Comparison of ENCODE assay signal across 1 cellular context in the genomic region with DNA sequence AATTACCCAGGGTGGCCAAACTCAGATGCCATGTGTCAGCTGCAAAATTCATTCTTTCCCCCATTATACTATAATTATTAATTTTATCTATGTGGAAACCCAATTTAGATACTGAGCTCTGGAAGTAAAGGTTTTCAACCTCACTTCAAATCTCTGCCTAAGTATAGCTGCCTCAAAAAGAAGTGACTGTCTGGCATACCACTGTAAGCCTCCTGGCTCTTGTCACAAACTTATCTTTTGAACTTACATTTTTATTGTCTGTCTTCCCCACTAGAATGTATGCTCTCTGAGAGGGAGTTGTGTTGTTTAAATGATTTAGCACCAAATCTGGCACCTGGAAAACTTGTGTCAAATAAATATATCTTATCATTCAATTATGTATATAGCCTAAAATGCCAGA.
TF ChIP-seq lines count a peak whose summit lies in the region.

No MANE protein-coding gene starts in this region.

TF ChIP-seq in SK-N-SH, 30 proteins besides CTCF, POLR2A, EP300 and RAD21 (continued from another document):
- TF ChIP-seq, protein P1, sequence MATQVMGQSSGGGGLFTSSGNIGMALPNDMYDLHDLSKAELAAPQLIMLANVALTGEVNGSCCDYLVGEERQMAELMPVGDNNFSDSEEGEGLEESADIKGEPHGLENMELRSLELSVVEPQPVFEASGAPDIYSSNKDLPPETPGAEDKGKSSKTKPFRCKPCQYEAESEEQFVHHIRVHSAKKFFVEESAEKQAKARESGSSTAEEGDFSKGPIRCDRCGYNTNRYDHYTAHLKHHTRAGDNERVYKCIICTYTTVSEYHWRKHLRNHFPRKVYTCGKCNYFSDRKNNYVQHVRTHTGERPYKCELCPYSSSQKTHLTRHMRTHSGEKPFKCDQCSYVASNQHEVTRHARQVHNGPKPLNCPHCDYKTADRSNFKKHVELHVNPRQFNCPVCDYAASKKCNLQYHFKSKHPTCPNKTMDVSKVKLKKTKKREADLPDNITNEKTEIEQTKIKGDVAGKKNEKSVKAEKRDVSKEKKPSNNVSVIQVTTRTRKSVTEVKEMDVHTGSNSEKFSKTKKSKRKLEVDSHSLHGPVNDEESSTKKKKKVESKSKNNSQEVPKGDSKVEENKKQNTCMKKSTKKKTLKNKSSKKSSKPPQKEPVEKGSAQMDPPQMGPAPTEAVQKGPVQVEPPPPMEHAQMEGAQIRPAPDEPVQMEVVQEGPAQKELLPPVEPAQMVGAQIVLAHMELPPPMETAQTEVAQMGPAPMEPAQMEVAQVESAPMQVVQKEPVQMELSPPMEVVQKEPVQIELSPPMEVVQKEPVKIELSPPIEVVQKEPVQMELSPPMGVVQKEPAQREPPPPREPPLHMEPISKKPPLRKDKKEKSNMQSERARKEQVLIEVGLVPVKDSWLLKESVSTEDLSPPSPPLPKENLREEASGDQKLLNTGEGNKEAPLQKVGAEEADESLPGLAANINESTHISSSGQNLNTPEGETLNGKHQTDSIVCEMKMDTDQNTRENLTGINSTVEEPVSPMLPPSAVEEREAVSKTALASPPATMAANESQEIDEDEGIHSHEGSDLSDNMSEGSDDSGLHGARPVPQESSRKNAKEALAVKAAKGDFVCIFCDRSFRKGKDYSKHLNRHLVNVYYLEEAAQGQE (IDR thresholded peaks at IDR 0.05; ENCODE audit: low read depth, low read length) = no peak
- 0 out of 2 replicates have a peak, but pooled peaks have one; percentile 15 for TF ChIP-seq RCOR1 (IDR thresholded peaks at IDR 0.05; ENCODE audit: low read length)
TF ChIP-seq in SK-N-SH: peak in this region for 2.
